Comparison of ENCODE assay signal across 26 cellular contexts in the genomic region with DNA sequence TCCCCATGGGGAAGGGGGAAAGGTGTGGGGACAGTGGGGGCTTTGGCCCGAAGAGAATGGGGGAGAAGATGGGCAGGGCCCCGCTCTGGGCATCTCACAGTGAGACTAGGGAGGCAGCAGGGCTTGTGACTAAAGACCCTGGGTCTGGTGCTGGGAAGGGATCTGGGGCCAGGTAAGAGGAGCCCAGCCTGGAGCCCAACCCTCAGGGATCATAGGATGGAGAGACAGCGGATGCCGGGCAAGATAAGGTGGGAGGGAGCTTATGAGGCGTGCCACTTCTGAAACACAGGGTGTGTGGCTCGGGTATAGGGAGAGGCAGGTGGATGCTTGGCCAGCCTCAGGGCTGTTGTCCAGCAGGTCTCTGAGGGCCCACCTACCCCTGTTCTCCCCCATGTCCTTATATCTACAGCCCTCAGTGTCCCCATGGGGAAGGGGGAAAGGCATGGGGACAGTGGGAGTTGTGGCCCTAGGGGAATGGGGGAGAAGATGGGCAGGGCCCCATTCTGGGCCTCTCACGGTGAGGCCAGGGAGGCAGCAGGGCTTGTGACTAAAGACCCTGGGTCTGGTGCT. TPM values are rescaled to one million over a fixed set of nuclear protein-coding genes. Genes with fewer than 3 reads are reported as not detected.
"Had no signal": no experiment of that assay in that cellular context is flagged by ENCODE, and none has a peak within 500 bp of the region (broad histone marks: within the 10 kb centered on the region; RNA-seq: fewer than 3 reads in every experiment).

No MANE protein-coding gene starts in this region.

- H3K27ac ChIP-seq: adrenal gland, body of pancreas, dorsolateral prefrontal cortex, heart left ventricle, left ventricle myocardium inferior, right atrium auricular region, transverse colon had no signal

- DNase-seq: activated CD4-positive, alpha-beta T cell treated with anti-CD3 and anti-CD28 coated beads, Interleukin-2, amount 50 U/mL, for 1 hour; activated CD4-positive, CD25-positive, alpha-beta regulatory T cell treated with anti-CD3 and anti-CD28 coated beads, Interleukin-2, amount 50 U/mL, for 72 hours; activated naive CD4-positive, alpha-beta T cell; activated T-cell treated with anti-CD3 and anti-CD28 coated beads, Interleukin-2, amount 50 U/mL, for 1 hour; adrenal gland; body of pancreas; dorsolateral prefrontal cortex; effector memory CD4-positive, alpha-beta T cell; heart left ventricle; hypothalamus; left ventricle myocardium inferior; naive B cell; nephron progenitor cell; stimulated activated CD4-positive, alpha-beta T cell treated with anti-CD3 and anti-CD28 coated beads, Interleukin-15, amount 100 ng/mL, for 24 hours; stimulated activated naive CD4-positive, alpha-beta T cell; T-helper 2 cell; transverse colon had no signal

- H3K9me3 ChIP-seq: adrenal gland, body of pancreas, heart left ventricle, left ventricle myocardium inferior, right atrium auricular region, transverse colon had no signal

- H3K4me1 ChIP-seq: adrenal gland, body of pancreas, heart left ventricle, left ventricle myocardium inferior, right atrium auricular region, transverse colon had no signal

- H3K36me3 ChIP-seq: adrenal gland, heart left ventricle, left ventricle myocardium inferior, right atrium auricular region, transverse colon had no signal

- H3K9me3 Mint-ChIP-seq: activated naive CD4-positive, alpha-beta T cell treated with anti-CD3 and anti-CD28 coated beads, Interleukin-2, amount 50 U/mL, for 72 hours; activated T-helper 1 cell treated with anti-CD3 and anti-CD28 coated beads, Interleukin-12 subunit alpha, Interleukin-12 subunit beta, Interleukin-2, Interleukin-4 antibody, amounts not matched to agents 30 ng/mL and 10 ng/mL and 1 ng/mL, durations not matched to agents 14 hours and 24 hours and 36 hours; naive B cell; nephron progenitor cell had no signal

- H3K4me3 Mint-ChIP-seq: activated T-helper 1 cell treated with anti-CD3 and anti-CD28 coated beads, Interleukin-12 subunit alpha, Interleukin-12 subunit beta, Interleukin-2, Interleukin-4 antibody, amounts not matched to agents 30 ng/mL and 10 ng/mL and 1 ng/mL, durations not matched to agents 14 hours and 24 hours and 36 hours; naive B cell; nephron progenitor cell had no signal

- H3K4me3 ChIP-seq: adrenal gland, body of pancreas, dorsolateral prefrontal cortex, heart left ventricle, left ventricle myocardium inferior, right atrium auricular region, transverse colon had no signal

- H3K27me3 ChIP-seq: adrenal gland, body of pancreas, dorsolateral prefrontal cortex, right atrium auricular region, transverse colon had no signal

- ATAC-seq: activated naive CD4-positive, alpha-beta T cell treated with anti-CD3 and anti-CD28 coated beads, Interleukin-2, amount 50 U/mL, for 72 hours; body of pancreas; heart left ventricle; SK-N-SH treated with all-trans-retinoic acid at 6 μM for 48 hours had no signal

- H3K36me3 Mint-ChIP-seq: activated naive CD4-positive, alpha-beta T cell treated with anti-CD3 and anti-CD28 coated beads, Interleukin-2, amount 50 U/mL, for 72 hours; naive B cell had no signal

- H3K27ac Mint-ChIP-seq: activated naive CD4-positive, alpha-beta T cell treated with anti-CD3 and anti-CD28 coated beads, Interleukin-2, amount 50 U/mL, for 72 hours; activated T-helper 1 cell treated with anti-CD3 and anti-CD28 coated beads, Interleukin-12 subunit alpha, Interleukin-12 subunit beta, Interleukin-2, Interleukin-4 antibody, amounts not matched to agents 30 ng/mL and 10 ng/mL and 1 ng/mL, durations not matched to agents 14 hours and 24 hours and 36 hours; nephron progenitor cell had no signal

RNA-seq across cellular contexts. Expression of a gene that starts 15.4 kb away (rescaled TPM):
- total RNA-seq: body of pancreas, epithelial cell of proximal tubule, fibroblast of lung, fibroblast of villous mesenchyme, lung microvascular endothelial cell, pulmonary artery endothelial cell, right atrium auricular region had no signal
